ENCODE assay signal across 15 cellular contexts in the genomic region with DNA sequence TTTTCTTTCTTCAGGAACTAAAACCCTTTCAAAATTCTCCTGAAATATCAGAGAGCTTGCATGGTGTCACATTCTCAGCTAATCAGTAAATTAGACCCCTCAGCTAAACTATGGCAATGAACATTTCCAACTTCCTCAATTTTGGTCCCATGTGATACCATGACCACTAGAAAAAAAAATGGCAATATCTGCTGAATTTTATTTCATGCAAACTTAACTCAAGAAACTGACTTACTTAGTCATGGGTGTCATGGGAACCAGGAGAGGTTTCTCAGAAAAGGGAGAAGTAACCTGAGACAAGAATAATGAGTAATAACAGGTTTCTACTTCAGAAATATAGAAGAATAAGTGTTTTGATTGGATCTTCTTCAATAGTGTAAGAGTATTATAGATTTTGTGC.
"Had no signal": no experiment of that assay in that cellular context is flagged by ENCODE, and none has a peak within 500 bp of the region (broad histone marks: within the 10 kb centered on the region; RNA-seq: fewer than 3 reads in every experiment).

No MANE protein-coding gene starts in this region.

- H3K27me3 ChIP-seq: colonic mucosa, pancreas, sigmoid colon, spleen had no signal

- H3K4me3 ChIP-seq: colonic mucosa, mucosa of descending colon, pancreas, sigmoid colon, spleen, thoracic aorta had no signal

- ATAC-seq: esophagus mucosa; left lobe of liver; mucosa of descending colon; naive thymus-derived CD4-positive, alpha-beta T cell; pancreas had no signal

- H3K4me1 ChIP-seq: colonic mucosa, pancreas, sigmoid colon, spleen had no signal

- H3K36me3 ChIP-seq: colonic mucosa, pancreas, sigmoid colon, spleen, thoracic aorta had no signal

- DNase-seq: activated CD4-positive, alpha-beta T cell treated with anti-CD3 and anti-CD28 coated beads for 1 hour; activated CD4-positive, alpha-beta T cell treated with anti-CD3 and anti-CD28 coated beads, Interleukin-2, amount 50 U/mL, for 4 hours; activated naive CD4-positive, alpha-beta T cell treated with anti-CD3 and anti-CD28 coated beads, Interleukin-2, amount 10 ng/mL, durations not matched to agents 7 days and 5 days; caudate nucleus; colonic mucosa; mucosa of descending colon; naive thymus-derived CD4-positive, alpha-beta T cell; pancreas; sigmoid colon; spleen; stimulated activated CD4-positive, alpha-beta T cell treated with anti-CD3 and anti-CD28 coated beads, Interleukin-1b, Interleukin-23, amount 100 ng/mL, for 48 hours; T1000 had no signal

- H3K9me3 ChIP-seq: pancreas had no signal

- H3K27ac ChIP-seq: colonic mucosa, pancreas, sigmoid colon, spleen, thoracic aorta had no signal
